Comparison of ENCODE assay signal across 8 cellular contexts in genomic region chr14:35404496-35405303, GRCh38. TPM values are rescaled to one million over a fixed set of nuclear protein-coding genes. Genes with fewer than 3 reads are reported as not detected.
DNase-seq lines count a peak whose midpoint lies in the region; FAIRE-seq and TF ChIP-seq lines count a peak whose summit lies in the region.

Gene NFKBIA, minus strand, starts transcription at chr14:35404749. Its CDS starts 105 bp downstream, at chr14:35404644.

- FAIRE-seq in H54 (lab: Jason Lieb, UNC): no peak

- no peaks in the 10 kb centered on the region for H3K9me3 Mint-ChIP-seq in neural crest cell

- no peaks in the 10 kb centered on the region for H3K27me3 Mint-ChIP-seq in neural crest cell (ENCODE audit: low read depth)

- peak; percentile 84 for DNase-seq in G401 (ENCODE audit: low spot score)
- DNase-seq in H54 (ENCODE audit: insufficient read length, low spot score): peak; percentile 38
- no peak for DNase-seq in LNCaP clone FGC (ENCODE audit: low read depth)
- peak; percentile 77 to 90 for DNase-seq in SHP77 (lab: John Stamatoyannopoulos, UW)
- peak; percentile 88 for DNase-seq in activated effector memory CD4-positive, alpha-beta T cell treated with Interleukin-2 at 50 U/mL for 16 hours
- DNase-seq in fibroblast of the conjunctiva (ENCODE audit: low read depth): peak; percentile 82
- DNase-seq in neural crest cell (ENCODE audit: low read depth, low spot score): peak; percentile 73
- peak; percentile 81 for DNase-seq in stromal cell of bone marrow (ENCODE audit: low read depth)

- peak within 1 kb of the TSS; percentile 74 for H3K4me3 ChIP-seq in LNCaP clone FGC (ENCODE audit: low read depth, low read length)

- H3K4me1 Mint-ChIP-seq in neural crest cell: peaks cover 22% of the 10 kb centered on the region

- in situ Hi-C loops in G401 (cut with HindIII; ENCODE audit: low sequenced_read_pairs): loop anchor here (10.0 to 25.0 kb wide), 2 partner anchors 180 to 367 kb away; partner anchors contain the start of gene FAM177A1

- peak within 1 kb of the TSS; percentile 97 for H3K27ac Mint-ChIP-seq in neural crest cell (ENCODE audit: unreplicated experiment)

- peak; percentile 68 for TF ChIP-seq CTCF in LNCaP clone FGC (IDR thresholded peaks at IDR 0.05; ENCODE audit: control insufficient read depth, extremely low read depth, insufficient read depth)
- peak; percentile 43 for TF ChIP-seq CTCF in neural crest cell (conservative IDR thresholded peaks at IDR 0.05)

- TF ChIP-seq POLR2A in H54 (IDR thresholded peaks at IDR 0.05; ENCODE audit: low read depth, low read length): peak; percentile 92

- peak within 1 kb of the TSS; percentile 97 for H3K4me3 Mint-ChIP-seq in neural crest cell

- H3K36me3 Mint-ChIP-seq in neural crest cell (ENCODE audit: low read depth): no peaks in the 10 kb centered on the region

RNA-seq across cellular contexts. Expression of gene NFKBIA, which starts in this region (rescaled TPM):
- total RNA-seq in G401 (2014; rRNA removed; shearing (Covaris generic)): 98.1 and 101 TPM in 2 replicates
- 30.3 and 31.2 TPM in 2 replicates for total RNA-seq in neural crest cell
